ENCODE assay signal across 24 cellular contexts in the genomic region with DNA sequence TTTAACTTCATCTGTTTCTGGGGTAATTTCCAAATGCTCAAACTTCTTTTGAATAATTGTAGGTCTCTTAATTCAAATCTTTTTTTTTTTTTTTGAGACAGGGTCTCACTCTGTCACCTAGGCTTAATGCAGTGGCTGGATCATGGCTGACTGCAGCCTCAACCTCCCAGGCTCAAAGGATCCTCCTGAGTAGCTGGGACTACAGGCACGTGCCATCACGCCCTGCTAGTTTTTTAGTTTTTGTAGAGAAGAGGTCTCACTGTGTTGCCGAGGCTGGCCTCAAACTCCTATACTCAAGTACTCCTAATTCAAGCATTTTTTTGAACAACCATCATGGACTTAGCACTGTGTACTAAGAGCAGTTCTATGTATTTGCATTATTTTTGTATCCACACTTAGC. TPM values are rescaled to one million over a fixed set of nuclear protein-coding genes. Genes with fewer than 3 reads are reported as not detected.
A peak's percentile ranks its signal among the peaks of the same experiment; 100 is the strongest.
DNase-seq lines count a peak whose midpoint lies in the region; ATAC-seq and TF ChIP-seq lines count a peak whose summit lies in the region.
"Had no signal": no experiment of that assay in that cellular context is flagged by ENCODE, and none has a peak within 500 bp of the region (broad histone marks: within the 10 kb centered on the region; RNA-seq: fewer than 3 reads in every experiment).

No MANE protein-coding gene starts in this region.

- no peak overlapping the region for H3K18ac ChIP-seq in mesendoderm (ENCODE audit: low read length)

- H3K4ac ChIP-seq in mesendoderm (ENCODE audit: low read depth, low read length), result no peak overlapping the region

- H3K36me3 Mint-ChIP-seq in activated T-cell treated with anti-CD3 and anti-CD28 coated beads, Interleukin-2, amount 50 U/mL, for 24 hours (ENCODE audit: low read depth), result peaks cover 16% of the 10 kb centered on the region
- H3K36me3 Mint-ChIP-seq: brain, neural progenitor cell had no signal

- H3K36me3 ChIP-seq in HEK293 (ENCODE audit: control insufficient read depth in 2 of 2, insufficient read depth in 1 of 2, low read length in 2 of 2) (no peaks in the 10 kb centered on the region), PC-3 (ENCODE audit: low read depth, low read length) (no peaks in the 10 kb centered on the region), mesendoderm (ENCODE audit: control insufficient read depth, insufficient read depth, low read length) (no peaks in the 10 kb centered on the region), Peyer's patch (no peaks in the 10 kb centered on the region)
- H3K36me3 ChIP-seq: adrenal gland, BLaER1, gastroesophageal sphincter, neural progenitor cell had no signal

- H3K9me3 ChIP-seq in HEK293 (ENCODE audit: control insufficient read depth, insufficient read depth, low read depth, low read length) (no peaks in the 10 kb centered on the region), PC-3 (ENCODE audit: low read length) (no peaks in the 10 kb centered on the region), Peyer's patch (no peaks in the 10 kb centered on the region)
- H3K9me3 ChIP-seq: adrenal gland, BLaER1, gastroesophageal sphincter had no signal

- no peak for ATAC-seq in PC-3
- ATAC-seq: gastroesophageal sphincter, left colon had no signal

- TF ChIP-seq CTCF in HEK293 (tag by site-specific recombination; IDR thresholded peaks at IDR 0.05) (no peak), PC-3 (conservative IDR thresholded peaks at IDR 0.05; ENCODE audit: low read depth, low read length) (no peak), Peyer's patch (IDR thresholded peaks at IDR 0.05) (no peak)

- H3K79me2 ChIP-seq in PC-3 (ENCODE audit: low read length) (peaks cover 13% of the 10 kb centered on the region), mesendoderm (ENCODE audit: control insufficient read depth, insufficient read depth, low read length) (no peaks in the 10 kb centered on the region)
- H3K79me2 ChIP-seq: parathyroid adenoma had no signal

- no peak overlapping the region for H3K9ac ChIP-seq in PC-3 (ENCODE audit: low read length)
- no peak overlapping the region for H3K9ac ChIP-seq in mesendoderm (ENCODE audit: low read length)
- H3K9ac ChIP-seq: BLaER1, neural progenitor cell, parathyroid adenoma had no signal

- H3F3A ChIP-seq in PC-3 (ENCODE audit: low read length, unreplicated experiment), result no peaks in the 10 kb centered on the region

- CTCF ChIA-PET in HEK293 (lab: Yijun Ruan, JAX) (interaction anchor here (0.6 to 3.9 kb wide), 5 partner anchors 21 to 98 kb away, joined by 4 to 17 read pairs (median 6); no protein-coding TSS in a partner anchor), PC-3 (lab: Charles Lee) (no interaction called here)

- peak overlapping the region; percentile 18; the same call in 1 of the 2 replicates for H3K4me2 ChIP-seq in PC-3 (ENCODE audit: low read length)
- no peak overlapping the region for H3K4me2 ChIP-seq in mesendoderm (ENCODE audit: low read length)
- H3K4me2 ChIP-seq: hepatocyte, PC-9 had no signal

- intact Hi-C loops in PC-3 (cut with micrococcal nuclease), result no loop called here

- H3K4me1 Mint-ChIP-seq in activated T-cell treated with anti-CD3 and anti-CD28 coated beads, Interleukin-2, amount 50 U/mL, for 24 hours (ENCODE audit: low read depth), result peaks cover 43% of the 10 kb centered on the region

- H3K27me3 ChIP-seq in PC-3 (ENCODE audit: low read length), result no peaks in the 10 kb centered on the region
- H3K27me3 ChIP-seq in mesendoderm (ENCODE audit: insufficient read depth, low read length, poor library complexity), result no peaks in the 10 kb centered on the region
- H3K27me3 ChIP-seq in Peyer's patch, result no peaks in the 10 kb centered on the region
- H3K27me3 ChIP-seq: adrenal gland, BLaER1, dorsolateral prefrontal cortex, gastroesophageal sphincter, hepatocyte had no signal

- H3K9me3 Mint-ChIP-seq in activated T-cell treated with anti-CD3 and anti-CD28 coated beads, Interleukin-2, amount 50 U/mL, for 24 hours, result no peaks in the 10 kb centered on the region
- H3K9me3 Mint-ChIP-seq: brain, H9, neural progenitor cell had no signal

- H3K4me3 ChIP-seq in HEK293 (ENCODE audit: low read depth, low read length) (no peak overlapping the region), PC-3 (ENCODE audit: low read length) (no peak overlapping the region), mesendoderm (ENCODE audit: low read length) (no peak overlapping the region), Peyer's patch (no peak overlapping the region)
- H3K4me3 ChIP-seq: adrenal gland, BLaER1, dorsolateral prefrontal cortex, gastroesophageal sphincter, hepatocyte, neural progenitor cell, PC-9 had no signal

- no peak overlapping the region for H2BK5ac ChIP-seq in mesendoderm (ENCODE audit: low read length)

- no peaks in the 10 kb centered on the region for H3K79me1 ChIP-seq in mesendoderm (ENCODE audit: low read length)

- no peaks in the 10 kb centered on the region; the same call in 1 of the 2 replicates for H3K4me1 ChIP-seq in HEK293 (ENCODE audit: control insufficient read depth, insufficient read depth, low read length)
- peaks cover 23% of the 10 kb centered on the region for H3K4me1 ChIP-seq in PC-3 (ENCODE audit: insufficient read depth, low read length)
- peaks cover 10% of the 10 kb centered on the region for H3K4me1 ChIP-seq in mesendoderm (ENCODE audit: control insufficient read depth, low read depth, low read length)
- peaks cover 0 to 6% (median 3%) of the 10 kb centered on the region in 4 donors for H3K4me1 ChIP-seq in Peyer's patch
- H3K4me1 ChIP-seq: parathyroid adenoma had no signal

- no peaks in the 10 kb centered on the region for H3K27me3 Mint-ChIP-seq in activated T-cell treated with anti-CD3 and anti-CD28 coated beads, Interleukin-2, amount 50 U/mL, for 24 hours

- peak overlapping the region; percentile 11 for H3K23ac ChIP-seq in mesendoderm (ENCODE audit: low read length)

- no peak overlapping the region for H2BK15ac ChIP-seq in mesendoderm (replicated peaks; ENCODE audit: low read depth)

- H4K5ac ChIP-seq in mesendoderm (ENCODE audit: low read length), result no peak overlapping the region

- peak overlapping the region; percentile 99 for H3K4me3 Mint-ChIP-seq in activated T-cell treated with anti-CD3 and anti-CD28 coated beads, Interleukin-2, amount 50 U/mL, for 24 hours
- H3K4me3 Mint-ChIP-seq: H9, neural progenitor cell had no signal

- WGBS in mesendoderm (ENCODE audit: extremely low coverage, insufficient coverage, low lambda C conversion rate), result no CpG with 5 or more reads among the region's 3 CpGs

- H4K8ac ChIP-seq in mesendoderm (ENCODE audit: low read depth, low read length), result no peak overlapping the region

- H4K20me1 ChIP-seq in PC-3 (ENCODE audit: low read length), result no peaks in the 10 kb centered on the region

- H3K27ac ChIP-seq in HEK293 (ENCODE audit: extremely low read depth, low read depth, low read length) (no peak overlapping the region), PC-3 (ENCODE audit: low read length) (no peak overlapping the region), mesendoderm (ENCODE audit: low read depth, low read length) (no peak overlapping the region), Peyer's patch (no peak overlapping the region)
- H3K27ac ChIP-seq: BLaER1, dorsolateral prefrontal cortex, gastroesophageal sphincter, neural progenitor cell, parathyroid adenoma, PC-9, VCaP had no signal

- H3K9me2 ChIP-seq in PC-3 (replicated peaks; ENCODE audit: low read length), result no peaks in the 10 kb centered on the region

- peak overlapping the region; percentile 100 for H3K27ac Mint-ChIP-seq in activated T-cell treated with anti-CD3 and anti-CD28 coated beads, Interleukin-2, amount 50 U/mL, for 24 hours
- H3K27ac Mint-ChIP-seq: brain, H9, neural progenitor cell had no signal

- BruUV-seq in PC-3 (replicated peaks; lab: Mats Ljungman, UMichigan), result no TSS peak

- H2BK120ac ChIP-seq in mesendoderm (ENCODE audit: low read depth, low read length), result no peak overlapping the region

- TF ChIP-seq POLR2A in Peyer's patch (IDR thresholded peaks at IDR 0.05), result no peak

- POLR2A ChIA-PET in HEK293 (lab: Yijun Ruan, JAX), result interaction anchor here (0.7 kb wide), 1 partner anchor 164 kb away, joined by 4 read pairs; no protein-coding TSS in a partner anchor
- POLR2A ChIA-PET in PC-3 (lab: Charles Lee; ENCODE audit: unreplicated experiment), result no interaction called here

- no peak overlapping the region for H2AFZ ChIP-seq in PC-3 (ENCODE audit: low read length)
- H2AFZ ChIP-seq: hepatocyte, neural progenitor cell, parathyroid adenoma, PC-9 had no signal

- H2AK5ac ChIP-seq in mesendoderm (ENCODE audit: low read length), result no peak overlapping the region

- no peak overlapping the region for H3K56ac ChIP-seq in mesendoderm (ENCODE audit: low read length)

- no peak for DNase-seq in activated T-cell treated with anti-CD3 and anti-CD28 coated beads, Interleukin-2, amount 50 U/mL, for 24 hours
- DNase-seq in activated T-cell treated with anti-CD3 and anti-CD28 coated beads for 4 hours (no peak), PC-3 (no peak), mesendoderm (no peak), NCI-H2196 treated with DMSO at 0.1 percent for 48 hours (lab: John Stamatoyannopoulos, UW; ENCODE audit: unreplicated experiment) (no peak), medulla oblongata (ENCODE audit: extremely low spot score) (no peak), Peyer's patch (no peak)
- DNase-seq: adrenal gland, cerebellar nuclear complex, DMS79 treated with DMSO at 0.1 percent for 48 hours, dorsolateral prefrontal cortex, H9, left colon, NCI-H510A, PC-9, SHP77 had no signal

TF ChIP-seq in HEK293, 187 proteins besides CTCF, POLR2A, EP300 and RAD21 (continues in another document):
- TF ChIP-seq ZNF354C (tag by site-specific recombination; IDR thresholded peaks at IDR 0.05; ENCODE audit: borderline replicate concordance, low read depth), result no peak

RNA-seq across cellular contexts. Expression of gene SIAH2, which starts 3.8 kb away (rescaled TPM):
- 37.8 and 51.8 TPM in 2 replicates for total RNA-seq in PC-3 (2014; rRNA removed)
- polyA plus RNA-seq in mesendoderm (2013, experiment 1 of 2), result 26.5 TPM
- 27.3 TPM for polyA plus RNA-seq in mesendoderm (2013, experiment 2 of 2)
- total RNA-seq in Peyer's patch, result 10 to 100 TPM; 21.4 to 42.6 (median 32.9) TPM
